In the genomic region with DNA sequence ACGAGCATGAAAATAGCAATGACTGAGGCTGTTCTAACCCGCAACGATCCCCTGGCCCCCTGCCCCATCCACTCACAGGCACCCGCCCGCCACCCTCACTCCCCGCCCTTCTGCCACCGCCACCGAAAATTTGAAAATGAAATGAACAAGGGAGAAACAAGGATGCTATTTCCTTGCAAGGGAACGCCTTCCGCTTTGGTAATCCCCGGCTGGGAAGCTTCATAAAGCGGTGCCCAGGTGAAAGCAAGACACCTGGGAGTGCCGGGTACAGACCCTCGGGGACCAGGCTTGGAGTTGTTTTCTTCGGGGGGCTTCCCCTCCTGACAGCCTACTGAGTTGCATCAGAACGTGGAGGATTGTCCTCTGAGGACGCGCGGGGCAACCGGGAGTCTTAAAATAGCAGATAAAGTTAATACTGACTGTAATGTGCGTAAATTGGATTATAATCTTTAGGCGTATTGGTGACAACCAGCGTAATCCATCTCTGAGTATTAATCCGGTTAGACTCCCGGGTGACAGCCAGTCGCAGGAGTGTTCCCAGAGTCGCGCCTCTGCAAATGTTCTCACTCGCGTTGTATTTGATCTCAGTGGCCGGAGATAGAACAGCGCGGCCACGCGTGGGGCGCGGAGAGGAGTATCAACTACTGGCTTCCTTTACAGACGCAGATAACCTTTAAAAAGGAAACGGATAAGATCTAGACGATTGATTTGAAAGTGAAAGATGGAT, we compare ENCODE assay signal across 8 cellular contexts. TPM values are rescaled to one million over a fixed set of nuclear protein-coding genes. Genes with fewer than 3 reads are reported as not detected.
A peak's percentile ranks its signal among the peaks of the same experiment; 100 is the strongest.
DNase-seq lines count a peak whose midpoint lies in the region; ATAC-seq and TF ChIP-seq lines count a peak whose summit lies in the region.

No MANE protein-coding gene starts in this region.

- ATAC-seq in HG03066 (IDR thresholded peaks at IDR 0.05; ENCODE audit: low read depth, unreplicated experiment) (peak; percentile 1), body of pancreas (no peak), HG02623 (IDR thresholded peaks at IDR 0.05; ENCODE audit: unreplicated experiment) (no peak)

- no peaks in the 10 kb centered on the region for H3K36me3 ChIP-seq in body of pancreas (replicated peaks in 1 of 2; ENCODE audit: insufficient read depth in 1 of 2, low read depth in 2 of 2)

- TF ChIP-seq CTCF in body of pancreas (IDR thresholded peaks at IDR 0.05) = no peak

- H3K36me3 Mint-ChIP-seq in T-helper 1 cell treated with Interleukin-12 subunit alpha and Interleukin-12 subunit beta and Interleukin-4 antibody, amounts not matched to agents 30 μg/mL and 1 μg/mL, for 36 hours (ENCODE audit: low read depth) = peaks cover 17% of the 10 kb centered on the region

- intact Hi-C loops in body of pancreas (cut with DNase I) = no loop called here

- peak overlapping the region; percentile 93 for H3K4me3 Mint-ChIP-seq in T-helper 1 cell treated with Interleukin-12 subunit alpha and Interleukin-12 subunit beta and Interleukin-4 antibody, amounts not matched to agents 30 μg/mL and 1 μg/mL, for 36 hours

- peak; percentile 14 to 37 (median 22) for DNase-seq in body of pancreas
- DNase-seq in kidney tubule cell (ENCODE audit: low spot score) = peak; percentile 46
- DNase-seq in stimulated activated CD4-positive, alpha-beta T cell treated with anti-CD3 and anti-CD28 coated beads, Interleukin-1b, Interleukin-23, amount 100 ng/mL, for 48 hours = peak; percentile 39
- DNase-seq in NCI-H2107 treated with DMSO at 0.1 percent for 48 hours (lab: John Stamatoyannopoulos, UW; ENCODE audit: unreplicated experiment) = no peak

- TF ChIP-seq POLR2A in body of pancreas (IDR thresholded peaks at IDR 0.05) = no peak

- H3K4me3 ChIP-seq in GM08714 (ENCODE audit: low read length) = peak overlapping the region; percentile 68
- peak overlapping the region; percentile 81 to 92 for H3K4me3 ChIP-seq in body of pancreas

- WGBS in body of pancreas, 2 donors = 0% methylated on average over 40 of the region's 40 CpGs

- peaks cover 3% of the 10 kb centered on the region for H3K27me3 Mint-ChIP-seq in T-helper 1 cell treated with Interleukin-12 subunit alpha and Interleukin-12 subunit beta and Interleukin-4 antibody, amounts not matched to agents 30 μg/mL and 1 μg/mL, for 36 hours (ENCODE audit: low read depth)

- H3K4me1 ChIP-seq in body of pancreas = peaks cover 13% of the 10 kb centered on the region

- H3K27me3 ChIP-seq in body of pancreas = no peaks in the 10 kb centered on the region

- H3K4me1 Mint-ChIP-seq in T-helper 1 cell treated with Interleukin-12 subunit alpha and Interleukin-12 subunit beta and Interleukin-4 antibody, amounts not matched to agents 30 μg/mL and 1 μg/mL, for 36 hours (ENCODE audit: low read depth) = peaks cover 39% of the 10 kb centered on the region

- no peaks in the 10 kb centered on the region for H3K9me3 Mint-ChIP-seq in T-helper 1 cell treated with Interleukin-12 subunit alpha and Interleukin-12 subunit beta and Interleukin-4 antibody, amounts not matched to agents 30 μg/mL and 1 μg/mL, for 36 hours

- peak overlapping the region; percentile 91 for H3K27ac Mint-ChIP-seq in T-helper 1 cell treated with Interleukin-12 subunit alpha and Interleukin-12 subunit beta and Interleukin-4 antibody, amounts not matched to agents 30 μg/mL and 1 μg/mL, for 36 hours

- peak overlapping the region in 2 of 4 donors; percentile 74 to 87 for H3K27ac ChIP-seq in body of pancreas

- no peaks in the 10 kb centered on the region for H3K9me3 ChIP-seq in body of pancreas

RNA-seq across cellular contexts. Expression of a gene that starts 0.9 kb away (rescaled TPM):
- total RNA-seq in body of pancreas = 1 to 10 TPM; 5.6 to 5.7 TPM
